ENCODE assay signal across 22 cellular contexts in genomic region chr6:54957698-54958097, GRCh38.
DNase-seq lines count a peak whose midpoint lies in the region; ATAC-seq, FAIRE-seq and TF ChIP-seq lines count a peak whose summit lies in the region.
"Had no signal": no experiment of that assay in that cellular context is flagged by ENCODE, and none has a peak within 500 bp of the region (broad histone marks: within the 10 kb centered on the region; RNA-seq: fewer than 3 reads in every experiment).

No MANE protein-coding gene starts in this region.

- intact Hi-C loops in Right ventricle myocardium inferior (cut with DNase I), result no loop called here
- intact Hi-C loops in left cardiac atrium (cut with DNase I), result no loop called here
- intact Hi-C loops in left ventricle myocardium inferior (cut with micrococcal nuclease), result no loop called here

- H3K9me3 ChIP-seq in DND-41 (ENCODE audit: insufficient read depth, low read length, severe bottlenecking), result no peaks in the 10 kb centered on the region
- H3K9me3 ChIP-seq in Loucy (ENCODE audit: insufficient read depth, low read depth, low read length), result no peaks in the 10 kb centered on the region
- H3K9me3 ChIP-seq in left ventricle myocardium inferior (replicated peaks), result peaks cover 10% of the 10 kb centered on the region
- H3K9me3 ChIP-seq: BE2C; BLaER1 treated with 17β-estradiol and CSF1 and Interleukin-3, amounts not matched to agents 10 nM and 100 nM; HAP-1 had no signal

- H3K27me3 ChIP-seq in DND-41 (ENCODE audit: insufficient read depth, low read length, poor library complexity) (no peaks in the 10 kb centered on the region), Loucy (ENCODE audit: insufficient read depth, low read length, poor library complexity, severe bottlenecking) (no peaks in the 10 kb centered on the region), left ventricle myocardium inferior (ENCODE audit: low read depth) (no peaks in the 10 kb centered on the region)
- H3K27me3 ChIP-seq: BE2C; BLaER1 treated with 17β-estradiol and CSF1 and Interleukin-3, amounts not matched to agents 10 nM and 100 nM had no signal

- H2AFZ ChIP-seq in DND-41 (ENCODE audit: low read depth, low read length) (0 out of 2 replicates have a peak overlapping the region, but pooled peaks have one; percentile 51), Loucy (ENCODE audit: low read length) (peak overlapping the region; percentile 40; the same call in 1 of the 2 replicates)

- no peak for TF ChIP-seq POLR2A in GM12891 (IDR thresholded peaks at IDR 0.05; ENCODE audit: low read depth, low read length)

- ATAC-seq in Right ventricle myocardium inferior (peak; percentile 75), left cardiac atrium (no peak), DND-41 (ENCODE audit: insufficient read depth, low read depth) (no peak)

- peaks cover 28% of the 10 kb centered on the region for H3K4me1 ChIP-seq in DND-41 (ENCODE audit: insufficient read depth, low read length)
- H3K4me1 ChIP-seq in Loucy (ENCODE audit: insufficient read depth, low read length, poor library complexity, severe bottlenecking), result peaks cover 3% of the 10 kb centered on the region
- H3K4me1 ChIP-seq in left ventricle myocardium inferior, result no peaks in the 10 kb centered on the region
- H3K4me1 ChIP-seq: BE2C; BLaER1 treated with 17β-estradiol and CSF1 and Interleukin-3, amounts not matched to agents 10 nM and 100 nM; HAP-1 had no signal

- no peaks in the 10 kb centered on the region for H3F3A ChIP-seq in Loucy (ENCODE audit: low read depth)

- TF ChIP-seq CTCF in DND-41 (IDR thresholded peaks at IDR 0.05; ENCODE audit: borderline replicate concordance, extremely low read depth, low read length, poor library complexity, severe bottlenecking), result no peak
- no peak for TF ChIP-seq CTCF in Loucy (conservative IDR thresholded peaks at IDR 0.05; ENCODE audit: low read length)
- no peak for TF ChIP-seq CTCF in left ventricle myocardium inferior (IDR thresholded peaks at IDR 0.05; ENCODE audit: borderline replicate concordance)

- H4K20me1 ChIP-seq in DND-41 (ENCODE audit: insufficient read depth, low read length) (no peaks in the 10 kb centered on the region), Loucy (ENCODE audit: insufficient read depth, low read length, poor library complexity, severe bottlenecking) (no peaks in the 10 kb centered on the region)
- H4K20me1 ChIP-seq: BLaER1 treated with 17β-estradiol and CSF1 and Interleukin-3, amounts not matched to agents 10 nM and 100 nM had no signal

- H3K4me2 ChIP-seq in DND-41 (ENCODE audit: insufficient read depth, low read length) (no peak overlapping the region), Loucy (ENCODE audit: low read depth, low read length, poor library complexity, severe bottlenecking) (no peak overlapping the region)
- H3K4me2 ChIP-seq: BLaER1 treated with 17β-estradiol and CSF1 and Interleukin-3, amounts not matched to agents 10 nM and 100 nM had no signal

- DNase-seq in Right ventricle myocardium inferior (ENCODE audit: missing footprints) (no peak), left cardiac atrium (no peak), DND-41 (no peak), left ventricle myocardium inferior (no peak), GM12891 (ENCODE audit: insufficient read length, low spot score) (no peak), T-helper 2 cell (no peak)
- DNase-seq in activated effector memory CD4-positive, alpha-beta T cell treated with anti-CD3 and anti-CD28 coated beads, Interleukin-2, amount 50 U/mL, for 16 hours, result no peak
- DNase-seq: AML-193; BE2C; CD4-positive, alpha-beta T cell; CD8-positive, alpha-beta memory T cell; DMS 273 treated with DMSO at 0.1 percent for 48 hours; GF-D8; GOT3 had no signal

- H3K27ac ChIP-seq in DND-41 (ENCODE audit: low read length) (peak overlapping the region; percentile 84), left ventricle myocardium inferior (replicated peaks) (peak overlapping the region; percentile 46)
- H3K27ac ChIP-seq: 22Rv1; BLaER1 treated with 17β-estradiol and CSF1 and Interleukin-3, amounts not matched to agents 10 nM and 100 nM had no signal

- H3K36me3 ChIP-seq in DND-41 (ENCODE audit: insufficient read depth, low read length), result no peaks in the 10 kb centered on the region
- H3K36me3 ChIP-seq in Loucy (ENCODE audit: insufficient read depth, low read length), result no peaks in the 10 kb centered on the region
- H3K36me3 ChIP-seq in left ventricle myocardium inferior, result no peaks in the 10 kb centered on the region
- H3K36me3 ChIP-seq: BE2C; BLaER1 treated with 17β-estradiol and CSF1 and Interleukin-3, amounts not matched to agents 10 nM and 100 nM; HAP-1 had no signal

- no peaks in the 10 kb centered on the region for H3K9me2 ChIP-seq in Loucy (replicated peaks; ENCODE audit: low read depth, low read length)

- H3K9ac ChIP-seq in DND-41 (ENCODE audit: low read depth, low read length) (peak overlapping the region; percentile 0; the same call in 1 of the 2 replicates), Loucy (ENCODE audit: low read depth, low read length, poor library complexity, severe bottlenecking) (no peak overlapping the region)
- H3K9ac ChIP-seq: BLaER1 treated with 17β-estradiol and CSF1 and Interleukin-3, amounts not matched to agents 10 nM and 100 nM had no signal

- H3K79me2 ChIP-seq in DND-41 (ENCODE audit: insufficient read depth, low read length) (no peaks in the 10 kb centered on the region), Loucy (ENCODE audit: insufficient read depth, low read length) (no peaks in the 10 kb centered on the region)

- FAIRE-seq in GM12891 (lab: Jason Lieb, UNC), result no peak
- FAIRE-seq: A204.1, D721Med, GM12892, H54 had no signal

- H3K4me3 ChIP-seq in DND-41 (ENCODE audit: low read depth in 1 of 2, low read length in 2 of 2) (no peak overlapping the region), Loucy (ENCODE audit: low read length, poor library complexity, severe bottlenecking) (no peak overlapping the region), left ventricle myocardium inferior (no peak overlapping the region)
- H3K4me3 ChIP-seq: BLaER1 treated with 17β-estradiol and CSF1 and Interleukin-3, amounts not matched to agents 10 nM and 100 nM; HAP-1 had no signal

TF ChIP-seq in GM12891, 5 proteins besides CTCF, POLR2A, EP300 and RAD21:
- TF ChIP-seq POU2F2 (IDR thresholded peaks at IDR 0.05; ENCODE audit: low read depth, low read length) (no peak), TAF1 (IDR thresholded peaks at IDR 0.05; ENCODE audit: low read depth, low read length) (no peak), POLR2AphosphoS5 (IDR thresholded peaks at IDR 0.05; ENCODE audit: low read depth, low read length) (no peak), SPI1 (IDR thresholded peaks at IDR 0.05; ENCODE audit: low read depth, low read length) (no peak), PAX5 (IDR thresholded peaks at IDR 0.05; ENCODE audit: insufficient read depth, low read length, severe bottlenecking) (no peak)
